In the genomic region with DNA sequence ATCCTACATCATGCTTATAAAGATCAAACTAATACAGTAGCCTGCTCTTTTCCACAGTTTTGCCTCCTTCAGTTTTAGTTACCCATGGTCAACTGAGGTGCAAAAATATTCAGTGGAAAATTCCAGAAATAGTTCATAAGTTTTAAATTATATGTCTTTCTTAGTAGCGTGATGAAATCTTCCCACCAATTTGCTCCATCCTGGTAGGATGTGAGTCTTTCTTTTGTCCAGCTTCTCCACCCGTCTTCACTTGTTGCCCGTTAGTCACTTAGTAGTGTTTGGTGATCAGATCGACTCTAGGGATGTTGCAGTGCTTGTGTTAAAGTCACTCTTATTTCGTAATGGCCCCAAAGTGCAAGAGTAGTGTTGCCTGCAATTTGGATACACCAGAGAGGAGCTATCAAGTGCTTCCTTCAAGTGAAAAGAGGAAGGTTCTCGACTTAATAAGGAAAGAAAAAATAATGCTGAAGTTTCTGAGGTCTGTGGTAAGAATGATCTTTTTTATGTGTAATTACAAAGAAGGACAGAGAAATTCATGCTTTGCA, we compare ENCODE assay signal across 17 cellular contexts. TPM values are rescaled to one million over a fixed set of nuclear protein-coding genes. Genes with fewer than 3 reads are reported as not detected.
A peak's percentile ranks its signal among the peaks of the same experiment; 100 is the strongest.
DNase-seq lines count a peak whose midpoint lies in the region; TF ChIP-seq lines count a peak whose summit lies in the region.
"Had no signal": no experiment of that assay in that cellular context is flagged by ENCODE, and none has a peak within 500 bp of the region (broad histone marks: within the 10 kb centered on the region; RNA-seq: fewer than 3 reads in every experiment).

No MANE protein-coding gene starts in this region.

- H3K27me3 Mint-ChIP-seq in dendritic cell treated with granulocyte-macrophage colony-stimulating factor and Interleukin-4, amounts not matched to agents 40 ng/mL and 50 ng/mL, for 4 days, result no peaks in the 10 kb centered on the region

- TF ChIP-seq CTCF in AG09309 (IDR thresholded peaks at IDR 0.05; ENCODE audit: control insufficient read depth, insufficient read depth, low read depth, low read length, missing control alignments), result no peak
- no peak for TF ChIP-seq CTCF in NB4 (IDR thresholded peaks at IDR 0.05; ENCODE audit: low read depth, low read length)
- TF ChIP-seq CTCF in ascending aorta (IDR thresholded peaks at IDR 0.05), result no peak

- TF ChIP-seq POLR2A in NB4 (IDR thresholded peaks at IDR 0.05; ENCODE audit: extremely low read depth, insufficient read length), result no peak

- peak; percentile 25 for DNase-seq in AG09309 (ENCODE audit: low read depth)
- DNase-seq in CD1c-positive myeloid dendritic cell (ENCODE audit: extremely low spot score), result peak; percentile 8
- peak; percentile 59 for DNase-seq in NB4 (ENCODE audit: low read depth)
- no peak for DNase-seq in NCI-H2227 treated with DMSO at 0.1 percent for 48 hours (lab: John Stamatoyannopoulos, UW)
- no peak for DNase-seq in ascending aorta (ENCODE audit: low spot score in 2 of 2)
- DNase-seq in hypothalamus (lab: John Stamatoyannopoulos, UW), result no peak
- DNase-seq: ACHN; H7; NCI-H1048; NCI-H146; NCI-H226; NCI-H526 treated with DMSO at 0.1 percent for 48 hours; NK-92 treated with Interleukin-12 subunit alpha and Interleukin-12 subunit beta, amount 100 ng/mL, for 24 hours; SHP77; SW 1271 had no signal

- peaks cover 28% of the 10 kb centered on the region for H3K4me1 Mint-ChIP-seq in dendritic cell treated with granulocyte-macrophage colony-stimulating factor and Interleukin-4, amounts not matched to agents 40 ng/mL and 50 ng/mL, for 4 days (ENCODE audit: low read depth)

- H3K9me3 ChIP-seq in ascending aorta, result no peaks in the 10 kb centered on the region

- H3K4me3 ChIP-seq in AG09309 (ENCODE audit: control insufficient read depth, low read depth, low read length) (no peak overlapping the region), NB4 (ENCODE audit: low read depth, low read length) (no peak overlapping the region), ascending aorta (no peak overlapping the region)
- H3K4me3 ChIP-seq: BLaER1 had no signal

- no peaks in the 10 kb centered on the region for H3K4me1 ChIP-seq in ascending aorta

- no peaks in the 10 kb centered on the region for H3K27me3 ChIP-seq in ascending aorta
- H3K27me3 ChIP-seq: BLaER1 had no signal

- peaks cover 11 to 39% of the 10 kb centered on the region in 2 donors for H3K36me3 ChIP-seq in ascending aorta

- H3K36me3 Mint-ChIP-seq in dendritic cell treated with granulocyte-macrophage colony-stimulating factor and Interleukin-4, amounts not matched to agents 40 ng/mL and 50 ng/mL, for 4 days (ENCODE audit: low read depth), result peaks cover 88% of the 10 kb centered on the region

- H3K27ac ChIP-seq in ascending aorta, result no peak overlapping the region
- H3K27ac ChIP-seq: BLaER1 had no signal

- intact Hi-C loops in dendritic cell treated with granulocyte-macrophage colony-stimulating factor and Interleukin-4, amounts not matched to agents 40 ng/mL and 50 ng/mL, for 4 days (cut with micrococcal nuclease), result no loop called here
- intact Hi-C loops in ascending aorta (cut with DNase I), result no loop called here

- H3K27ac Mint-ChIP-seq in dendritic cell treated with granulocyte-macrophage colony-stimulating factor and Interleukin-4, amounts not matched to agents 40 ng/mL and 50 ng/mL, for 4 days, result peak overlapping the region; percentile 51

- H3K4me3 Mint-ChIP-seq in dendritic cell treated with granulocyte-macrophage colony-stimulating factor and Interleukin-4, amounts not matched to agents 40 ng/mL and 50 ng/mL, for 4 days, result no peak overlapping the region

- H3K9me3 Mint-ChIP-seq in dendritic cell treated with granulocyte-macrophage colony-stimulating factor and Interleukin-4, amounts not matched to agents 40 ng/mL and 50 ng/mL, for 4 days, result no peaks in the 10 kb centered on the region

RNA-seq across cellular contexts. Expression of gene CEP192, which starts 57.0 kb away (rescaled TPM):
- total RNA-seq in ascending aorta, result 3.1 TPM

Comparison
In these comparisons a context has a peak if more than half of its experiments do, and no peak if none do; other contexts are left out.
1. DNase-seq: peak in AG09309 (single experiment), CD1c-positive myeloid dendritic cell (single experiment) and NB4 (single experiment); none in NCI-H2227 treated with DMSO at 0.1 percent for 48 hours (single experiment), ascending aorta (0 of 2) and hypothalamus (0 of 51).